ENCODE assay signal across 34 cellular contexts in genomic region chr1:162990665-162991064, GRCh38.
"Had no signal": no experiment of that assay in that cellular context is flagged by ENCODE, and none has a peak within 500 bp of the region (broad histone marks: within the 10 kb centered on the region; RNA-seq: fewer than 3 reads in every experiment).

No MANE protein-coding gene starts in this region.

- H3K4me3 ChIP-seq: MG63 had no signal

- H3K36me3 ChIP-seq: MG63 had no signal

- H3K9me3 ChIP-seq: MG63 had no signal

- DNase-seq: Karpas-422, Kasumi-1, MG63, MM.1S, MV-4-11, NCI-H1048, NCI-H1092, NCI-H1092 treated with DMSO at 0.1 percent for 48 hours, NCI-H1105, NCI-H1105 treated with DMSO at 0.1 percent for 48 hours, NCI-H1417, NCI-H1417 treated with DMSO at 0.1 percent for 48 hours, NCI-H1436, NCI-H1436 treated with DMSO at 0.1 percent for 48 hours, NCI-H146, NCI-H1694, NCI-H1694 treated with DMSO at 0.1 percent for 48 hours, NCI-H187, NCI-H187 treated with DMSO at 0.1 percent for 48 hours, NCI-H1930, NCI-H2029, NCI-H2029 treated with DMSO at 0.1 percent for 48 hours, NCI-H2081, NCI-H2081 treated with DMSO at 0.1 percent for 48 hours, NCI-H2107, NCI-H2171, NCI-H2171 treated with DMSO at 0.1 percent for 48 hours, NCI-H2227 treated with DMSO at 0.1 percent for 48 hours, NCI-H345, NCI-H446, NCI-H446 treated with DMSO at 0.1 percent for 48 hours, NCI-H510A, NCI-H510A treated with DMSO at 0.1 percent for 48 hours, NCI-H524 had no signal

- H3K27me3 ChIP-seq: MG63 had no signal
